8 cellular contexts compared by ENCODE assay signal in genomic region chr10:70364001-70364771, GRCh38. TPM values are rescaled to one million over a fixed set of nuclear protein-coding genes. Genes with fewer than 3 reads are reported as not detected.
DNase-seq lines count a peak whose midpoint lies in the region; ATAC-seq and TF ChIP-seq lines count a peak whose summit lies in the region.

No MANE protein-coding gene starts in this region.

- DNase-seq in HL-60 (ENCODE audit: low read depth in 1 of 2, low spot score in 1 of 2): peak; percentile 87 to 89
- peak; percentile 96 for DNase-seq in NOMO-1 treated with dmso at 0.1 percent for 144 hours (lab: John Stamatoyannopoulos, UW; ENCODE audit: unreplicated experiment)
- peak; percentile 93 for DNase-seq in activated CD8-positive, alpha-beta memory T cell treated with anti-CD3 and anti-CD28 coated beads, Interleukin-2, amount 10 ng/mL, durations not matched to agents 7 days and 5 days
- DNase-seq in endodermal cell: peak; percentile 97
- DNase-seq in mesothelial cell of epicardium (ENCODE audit: low spot score in 2 of 2, unreplicated experiment in 2 of 2): peak; percentile 82 to 90
- peak; percentile 53 for DNase-seq in stimulated activated CD8-positive, alpha-beta memory T cell treated with anti-CD3 and anti-CD28 coated beads, Interleukin-15, amount 100 ng/mL, for 24 hours (ENCODE audit: low read depth)

- H3K4me1 Mint-ChIP-seq in activated CD8-positive, alpha-beta memory T cell treated with anti-CD3 and anti-CD28 coated beads, Interleukin-2, amount 10 ng/mL, durations not matched to agents 7 days and 5 days: peaks cover 31% of the 10 kb centered on the region
- H3K4me1 Mint-ChIP-seq in endodermal cell (peaks cover 8% of the 10 kb centered on the region), mesothelial cell of epicardium (peaks cover 9% of the 10 kb centered on the region)

- H3K27ac ChIP-seq in C4-2B: peak overlapping the region; percentile 28
- H3K27ac ChIP-seq in HL-60 (replicated peaks): no peak overlapping the region
- H3K27ac ChIP-seq in endodermal cell (ENCODE audit: low read depth, low read length): no peak overlapping the region

- no peaks in the 10 kb centered on the region for H3K27me3 Mint-ChIP-seq in activated CD8-positive, alpha-beta memory T cell treated with anti-CD3 and anti-CD28 coated beads, Interleukin-2, amount 10 ng/mL, durations not matched to agents 7 days and 5 days
- H3K27me3 Mint-ChIP-seq in endodermal cell (ENCODE audit: insufficient read depth) (no peaks in the 10 kb centered on the region), mesothelial cell of epicardium (ENCODE audit: low read depth) (no peaks in the 10 kb centered on the region)

- TF ChIP-seq CTCF in C4-2B (conservative IDR thresholded peaks at IDR 0.05) (peak; percentile 91), HL-60 (IDR thresholded peaks at IDR 0.05; ENCODE audit: insufficient read depth, low read length) (peak; percentile 81), endodermal cell (conservative IDR thresholded peaks at IDR 0.05) (peak; percentile 98), mesothelial cell of epicardium (IDR thresholded peaks at IDR 0.05; ENCODE audit: unreplicated experiment) (peak; percentile 80)

- ATAC-seq in GM19438 (IDR thresholded peaks at IDR 0.05; ENCODE audit: low read depth, unreplicated experiment): peak; percentile 92
- ATAC-seq in activated CD8-positive, alpha-beta memory T cell treated with anti-CD3 and anti-CD28 coated beads, Interleukin-2, amount 10 ng/mL, durations not matched to agents 7 days and 5 days: peak; percentile 99

- WGBS in endodermal cell (ENCODE audit: insufficient coverage in 1 of 2, insufficient read length in 1 of 2), 2 experiments: 39 to 56% methylated on average over 6 to 14 of the region's 14 CpGs

- no peak overlapping the region for H3K9ac ChIP-seq in endodermal cell (ENCODE audit: extremely low read depth, low read length, poor library complexity, severe bottlenecking)

- H3K4me3 Mint-ChIP-seq in activated CD8-positive, alpha-beta memory T cell treated with anti-CD3 and anti-CD28 coated beads, Interleukin-2, amount 10 ng/mL, durations not matched to agents 7 days and 5 days: peak overlapping the region; percentile 12
- H3K4me3 Mint-ChIP-seq in endodermal cell (no peak overlapping the region), mesothelial cell of epicardium (peak overlapping the region; percentile 9)

- H3K36me3 Mint-ChIP-seq in activated CD8-positive, alpha-beta memory T cell treated with anti-CD3 and anti-CD28 coated beads, Interleukin-2, amount 10 ng/mL, durations not matched to agents 7 days and 5 days: peaks cover 5% of the 10 kb centered on the region
- H3K36me3 Mint-ChIP-seq in endodermal cell (ENCODE audit: low read depth) (peaks cover 2% of the 10 kb centered on the region), mesothelial cell of epicardium (no peaks in the 10 kb centered on the region)

- CTCF ChIA-PET in activated CD8-positive, alpha-beta memory T cell treated with anti-CD3 and anti-CD28 coated beads, Interleukin-2, amount 10 ng/mL, durations not matched to agents 7 days and 5 days (lab: Charles Lee): interaction anchor here (0.7 to 19.6 kb wide), 45 partner anchors 10 to 412 kb away, joined by 3 to 512 read pairs (median 5); partner anchors contain the start of genes EIF4EBP2, LRRC20, PPA1 and SAR1A

- no peaks in the 10 kb centered on the region for H3K9me3 ChIP-seq in endodermal cell (ENCODE audit: control insufficient read depth, low read length)

- H3K27ac Mint-ChIP-seq in activated CD8-positive, alpha-beta memory T cell treated with anti-CD3 and anti-CD28 coated beads, Interleukin-2, amount 10 ng/mL, durations not matched to agents 7 days and 5 days: peak overlapping the region; percentile 74
- H3K27ac Mint-ChIP-seq in endodermal cell (no peak overlapping the region), mesothelial cell of epicardium (peak overlapping the region; percentile 39)

- H3K9me3 Mint-ChIP-seq in activated CD8-positive, alpha-beta memory T cell treated with anti-CD3 and anti-CD28 coated beads, Interleukin-2, amount 10 ng/mL, durations not matched to agents 7 days and 5 days (ENCODE audit: low read depth): no peaks in the 10 kb centered on the region
- H3K9me3 Mint-ChIP-seq in endodermal cell: no peaks in the 10 kb centered on the region
- H3K9me3 Mint-ChIP-seq in mesothelial cell of epicardium: no peaks in the 10 kb centered on the region

- no peaks in the 10 kb centered on the region for H3K4me1 ChIP-seq in endodermal cell (ENCODE audit: control insufficient read depth, insufficient read depth, low read length)

- H3K36me3 ChIP-seq in endodermal cell (ENCODE audit: control insufficient read depth, insufficient read depth, low read length): no peaks in the 10 kb centered on the region

- H3K4me3 ChIP-seq in HL-60 (replicated peaks; ENCODE audit: insufficient read depth, low read length) (no peak overlapping the region), endodermal cell (ENCODE audit: low read length) (no peak overlapping the region)

- H3K27me3 ChIP-seq in HL-60 (ENCODE audit: insufficient read depth, poor library complexity, severe bottlenecking) (no peaks in the 10 kb centered on the region), endodermal cell (ENCODE audit: control insufficient read depth, insufficient read depth, low read length, poor library complexity, severe bottlenecking) (no peaks in the 10 kb centered on the region)

RNA-seq across cellular contexts. Expression of gene LRRC20, which starts 18.2 kb away (rescaled TPM):
- total RNA-seq in activated CD8-positive, alpha-beta memory T cell treated with anti-CD3 and anti-CD28 coated beads, Interleukin-2, amount 10 ng/mL, durations not matched to agents 7 days and 5 days: 10 to 100 TPM; 14.9 to 18.2 TPM
- total RNA-seq in endodermal cell: 10 to 100 TPM; 12.9 to 23.0 TPM
- polyA plus RNA-seq in endodermal cell (2013, experiment 1 of 2): 29.4 TPM
- polyA plus RNA-seq in endodermal cell (2013, experiment 2 of 2): 29.1 TPM
- 12.2 to 15.7 TPM (median 13.8 TPM) in 3 replicates for total RNA-seq in mesothelial cell of epicardium

RNA-seq across cellular contexts. Expression of gene EIF4EBP2, which starts 39.8 kb away (rescaled TPM):
- 10 to 100 TPM; 37.8 to 51.7 TPM for total RNA-seq in activated CD8-positive, alpha-beta memory T cell treated with anti-CD3 and anti-CD28 coated beads, Interleukin-2, amount 10 ng/mL, durations not matched to agents 7 days and 5 days
- total RNA-seq in endodermal cell (100 to 1,000 TPM; 103 to 119 TPM), mesothelial cell of epicardium (71.1 to 72.3 TPM (median 71.4 TPM) in 3 replicates)
- 85.9 TPM for polyA plus RNA-seq in endodermal cell (2013, experiment 1 of 2)
- 81.0 TPM for polyA plus RNA-seq in endodermal cell (2013, experiment 2 of 2)
